16 cellular contexts compared by ENCODE assay signal in the genomic region with DNA sequence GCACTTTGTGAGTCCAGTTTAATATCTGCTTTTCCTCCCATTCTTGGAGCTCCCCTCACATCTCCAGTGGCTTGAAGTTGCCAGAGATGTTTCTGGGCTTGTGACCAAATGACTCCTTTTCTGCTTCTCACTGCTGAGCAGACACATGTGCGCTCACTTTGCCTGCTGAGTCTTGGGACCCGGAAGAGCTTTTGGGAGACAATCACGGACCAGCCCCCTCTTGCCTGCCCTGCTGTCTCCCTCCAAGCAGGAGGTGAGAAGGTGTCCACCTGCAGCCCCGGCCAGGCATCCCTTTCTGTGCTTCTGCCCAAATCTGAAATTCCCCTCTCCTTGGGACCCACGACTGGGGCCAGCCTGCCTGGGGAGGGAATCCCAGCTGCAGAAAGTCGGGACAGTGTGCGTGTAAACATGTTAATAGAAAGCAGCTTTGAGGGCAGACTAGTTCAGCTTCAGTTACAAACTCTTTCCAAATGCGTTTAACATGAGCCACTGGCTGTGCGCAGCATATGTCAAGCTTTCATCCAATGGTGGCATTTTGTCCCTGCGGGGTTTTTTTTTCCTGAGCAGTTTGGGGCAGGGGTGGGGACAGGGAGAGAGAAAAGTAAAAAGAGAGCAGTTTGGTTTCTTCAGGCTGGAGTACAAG. TPM values are rescaled to one million over a fixed set of nuclear protein-coding genes. Genes with fewer than 3 reads are reported as not detected.
DNase-seq lines count a peak whose midpoint lies in the region; ATAC-seq and TF ChIP-seq lines count a peak whose summit lies in the region.
"Had no signal": no experiment of that assay in that cellular context is flagged by ENCODE, and none has a peak within 500 bp of the region (broad histone marks: within the 10 kb centered on the region; RNA-seq: fewer than 3 reads in every experiment).

No MANE protein-coding gene starts in this region.

- peaks cover 0 to 16% (median 4%) of the 10 kb centered on the region in 5 donors for H3K27me3 Mint-ChIP-seq in naive thymus-derived CD4-positive, alpha-beta T cell

- no peaks in the 10 kb centered on the region for H3K9me3 Mint-ChIP-seq in naive thymus-derived CD4-positive, alpha-beta T cell
- H3K9me3 Mint-ChIP-seq: effector memory CD8-positive, alpha-beta T cell had no signal

- POLR2A ChIA-PET in naive thymus-derived CD4-positive, alpha-beta T cell (lab: Charles Lee), result no interaction called here

- in situ Hi-C loops in GM13977 (cut with MboI; ENCODE audit: low pct_unique_long_range_greater_than_20kb, low sequenced_read_pairs, unreplicated experiment), result no loop called here

- DNase-seq in GM04504 (ENCODE audit: low read depth) (peak; percentile 71), dedifferentiated amniotic fluid mesenchymal stem cell (ENCODE audit: extremely low spot score) (peak; percentile 73), left lung (no peak), GM13977 (ENCODE audit: low spot score) (no peak), NCI-H2107 treated with DMSO at 0.1 percent for 48 hours (lab: John Stamatoyannopoulos, UW; ENCODE audit: unreplicated experiment) (no peak)
- no peak for DNase-seq in naive thymus-derived CD4-positive, alpha-beta T cell
- DNase-seq: activated CD8-positive, alpha-beta memory T cell treated with anti-CD3 and anti-CD28 coated beads, Interleukin-2, amount 50 U/mL, for 4 hours; effector memory CD8-positive, alpha-beta T cell; NCI-H1417; NCI-H69 had no signal

- no peaks in the 10 kb centered on the region for H3K36me3 ChIP-seq in left lung
- peaks cover 3 to 30% (median 17%) of the 10 kb centered on the region in 5 donors for H3K36me3 ChIP-seq in subcutaneous abdominal adipose tissue (ENCODE audit: control insufficient read depth in 5 of 5, insufficient read depth in 5 of 5, low read length in 5 of 5)
- no peaks in the 10 kb centered on the region for H3K36me3 ChIP-seq in naive thymus-derived CD4-positive, alpha-beta T cell (ENCODE audit: control insufficient read depth in 2 of 3, insufficient read depth in 3 of 3, low read length in 3 of 3)
- H3K36me3 ChIP-seq: HAP-1 had no signal

- no peak overlapping the region for H3K4me3 ChIP-seq in left lung
- peak overlapping the region in 1 of 5 donors; percentile 13 for H3K4me3 ChIP-seq in subcutaneous abdominal adipose tissue (ENCODE audit: low read depth in 1 of 5, low read length in 5 of 5)
- H3K4me3 ChIP-seq in naive thymus-derived CD4-positive, alpha-beta T cell (ENCODE audit: low read length), result no peak overlapping the region
- H3K4me3 ChIP-seq: HAP-1 had no signal

- TF ChIP-seq CTCF in left lung (IDR thresholded peaks at IDR 0.05), result no peak
- no peak for TF ChIP-seq CTCF in GM13977 (IDR thresholded peaks at IDR 0.05; ENCODE audit: extremely low read depth, insufficient read depth, missing control alignments)

- H3K4me1 ChIP-seq in left lung (peaks cover 12 to 15% of the 10 kb centered on the region in 2 donors), subcutaneous abdominal adipose tissue (ENCODE audit: control insufficient read depth in 5 of 5, insufficient read depth in 5 of 5, low read length in 5 of 5) (peaks cover 13 to 52% (median 48%) of the 10 kb centered on the region in 5 donors)
- H3K4me1 ChIP-seq in naive thymus-derived CD4-positive, alpha-beta T cell (ENCODE audit: control insufficient read depth in 2 of 2, insufficient read depth in 2 of 2, low read length in 2 of 2), result peaks cover 0 to 15% of the 10 kb centered on the region in 2 donors

- H3K4me1 Mint-ChIP-seq in naive thymus-derived CD4-positive, alpha-beta T cell, result peaks cover 4 to 16% (median 11%) of the 10 kb centered on the region in 7 donors

- no peak overlapping the region for H3K4me3 Mint-ChIP-seq in naive thymus-derived CD4-positive, alpha-beta T cell
- H3K4me3 Mint-ChIP-seq: effector memory CD8-positive, alpha-beta T cell; mesothelial cell of epicardium had no signal

- H3K9ac ChIP-seq in subcutaneous abdominal adipose tissue (ENCODE audit: low read length in 5 of 5), result no peak overlapping the region

- H3K27ac ChIP-seq in left lung (peak overlapping the region in 1 of 2 donors; percentile 33), subcutaneous abdominal adipose tissue (ENCODE audit: low read depth, low read length) (peak overlapping the region; percentile 72)
- no peak overlapping the region for H3K27ac ChIP-seq in naive thymus-derived CD4-positive, alpha-beta T cell (ENCODE audit: low read depth, low read length)

- no peaks in the 10 kb centered on the region for H3K36me3 Mint-ChIP-seq in naive thymus-derived CD4-positive, alpha-beta T cell
- H3K36me3 Mint-ChIP-seq: mesothelial cell of epicardium had no signal

- H3K9me3 ChIP-seq in left lung (no peaks in the 10 kb centered on the region), subcutaneous abdominal adipose tissue (ENCODE audit: control insufficient read depth in 5 of 5, low read length in 5 of 5) (no peaks in the 10 kb centered on the region)
- no peaks in the 10 kb centered on the region for H3K9me3 ChIP-seq in naive thymus-derived CD4-positive, alpha-beta T cell (ENCODE audit: control insufficient read depth in 2 of 3, low read length in 3 of 3)
- H3K9me3 ChIP-seq: HAP-1 had no signal

- H3K27me3 ChIP-seq in left lung (no peaks in the 10 kb centered on the region), subcutaneous abdominal adipose tissue (ENCODE audit: control insufficient read depth in 5 of 5, insufficient read depth in 4 of 5, low read length in 5 of 5) (no peaks in the 10 kb centered on the region)
- no peaks in the 10 kb centered on the region for H3K27me3 ChIP-seq in naive thymus-derived CD4-positive, alpha-beta T cell (ENCODE audit: control insufficient read depth in 2 of 2, insufficient read depth in 2 of 2, low read length in 2 of 2)

- peak; percentile 4 for ATAC-seq in left lung
- ATAC-seq in naive thymus-derived CD4-positive, alpha-beta T cell, result no peak
- no peak for ATAC-seq in GM19452 (IDR thresholded peaks at IDR 0.05; ENCODE audit: unreplicated experiment)
- ATAC-seq: effector memory CD8-positive, alpha-beta T cell had no signal

- intact Hi-C loops in left lung (cut with DNase I), result no loop called here
- intact Hi-C loops in naive thymus-derived CD4-positive, alpha-beta T cell (cut with micrococcal nuclease), result no loop called here

- no peak overlapping the region for H3K27ac Mint-ChIP-seq in naive thymus-derived CD4-positive, alpha-beta T cell
- H3K27ac Mint-ChIP-seq: effector memory CD8-positive, alpha-beta T cell; mesothelial cell of epicardium had no signal

- CTCF ChIA-PET in naive thymus-derived CD4-positive, alpha-beta T cell (lab: Charles Lee), result no interaction called here

RNA-seq across cellular contexts. Expression of gene HTRA1, which starts 31.7 kb away (rescaled TPM):
- total RNA-seq in left lung, result 100 to 1,000 TPM in 1 of 2 donors, 10 to 100 TPM in 1; 80.5 to 124 TPM
- under 1 TPM in 4 of 5 experiments, not detected in 1; 0.22 to 0.64 (median 0.40) TPM for total RNA-seq in naive thymus-derived CD4-positive, alpha-beta T cell
- polyA plus RNA-seq in naive thymus-derived CD4-positive, alpha-beta T cell, result not detected

RNA-seq across cellular contexts. Expression of gene ARMS2, which starts 38.6 kb away (rescaled TPM):
- total RNA-seq in left lung, result not detected
- total RNA-seq in naive thymus-derived CD4-positive, alpha-beta T cell, result not detected
- polyA plus RNA-seq in naive thymus-derived CD4-positive, alpha-beta T cell, result not detected
- total RNA-seq: Daoy, mesothelial cell of epicardium had no signal
- polyA plus RNA-seq: BJ had no signal

Comparison
In these comparisons a context has a peak if more than half of its experiments do, and no peak if none do; other contexts are left out.
1. DNase-seq: peak in GM04504 (single experiment) and dedifferentiated amniotic fluid mesenchymal stem cell (single experiment); none in left lung (0 of 2), GM13977 (single experiment), naive thymus-derived CD4-positive, alpha-beta T cell (0 of 9) and NCI-H2107 treated with DMSO at 0.1 percent for 48 hours (single experiment).
2. RNA of gene HTRA1, which starts 31.7 kb away (total RNA-seq): 80.5 to 124 TPM in left lung; 0.22 to 0.64 TPM in naive thymus-derived CD4-positive, alpha-beta T cell; every median in the first group is over 10 times any median in the second.